ENCODE assay signal across 8 cellular contexts in the genomic region with DNA sequence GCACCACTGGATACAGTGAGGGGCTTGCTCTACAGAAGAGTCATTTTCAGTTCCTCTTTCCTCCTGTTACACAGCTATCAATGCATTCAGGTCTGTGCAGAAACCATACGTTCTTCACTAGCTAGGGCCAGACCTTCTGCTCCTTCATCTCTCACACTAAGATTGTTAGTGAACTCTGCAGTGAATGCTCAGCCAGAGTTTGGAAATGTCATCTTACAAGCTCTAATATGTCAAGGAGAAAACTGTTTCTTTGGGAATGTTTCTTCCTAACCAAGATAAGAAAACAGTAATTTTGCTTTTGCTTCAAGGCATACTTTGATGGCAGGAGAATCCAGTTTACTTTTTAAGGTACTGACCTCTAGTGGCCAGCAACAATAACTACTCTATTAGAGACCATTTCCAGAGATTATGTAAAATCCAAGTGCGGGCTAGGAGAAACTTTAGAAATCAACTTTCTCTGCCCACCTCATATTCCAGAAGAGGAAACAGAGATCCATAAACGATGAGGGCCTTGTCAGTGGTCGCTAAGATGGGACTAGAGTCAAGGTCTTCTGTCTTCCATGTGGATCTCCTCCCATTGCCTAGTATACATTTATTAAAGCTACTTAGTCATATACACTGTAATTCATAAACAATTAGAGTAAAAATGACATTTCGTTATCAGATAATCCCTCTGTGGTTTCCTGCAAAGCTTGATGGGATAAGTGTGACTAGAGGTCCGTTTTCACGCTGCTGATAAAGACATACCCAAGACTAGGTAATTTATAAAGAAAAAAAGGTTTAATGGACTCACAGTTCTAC. TPM values are rescaled to one million over a fixed set of nuclear protein-coding genes. Genes with fewer than 3 reads are reported as not detected.
DNase-seq lines count a peak whose midpoint lies in the region; ATAC-seq and TF ChIP-seq lines count a peak whose summit lies in the region.

No MANE protein-coding gene starts in this region.

- TF ChIP-seq CTCF in fibroblast of mammary gland (conservative IDR thresholded peaks at IDR 0.05; ENCODE audit: control insufficient read depth, insufficient read depth, low read depth, low read length) (peak; percentile 70), osteocyte (IDR thresholded peaks at IDR 0.05) (peak; percentile 76)

- DNase-seq in NCI-H524 (lab: John Stamatoyannopoulos, UW) (peak; percentile 10 to 44), NCI-H524 treated with DMSO at 0.1 percent for 48 hours (lab: John Stamatoyannopoulos, UW) (no peak), HT1080 (ENCODE audit: low read depth) (peak; percentile 38), SKM-1 (lab: John Stamatoyannopoulos, UW; ENCODE audit: unreplicated experiment) (peak; percentile 53), fibroblast of mammary gland (ENCODE audit: low read depth) (peak; percentile 71), osteocyte (ENCODE audit: extremely low spot score, unreplicated experiment) (no peak), NCI-H1436 (lab: John Stamatoyannopoulos, UW) (no peak)

- H3K4me1 Mint-ChIP-seq in osteocyte (ENCODE audit: unreplicated experiment): peaks cover 13% of the 10 kb centered on the region

- ATAC-seq in GM21576 (IDR thresholded peaks at IDR 0.05; ENCODE audit: unreplicated experiment): peak; percentile 98

- H3K27me3 Mint-ChIP-seq in osteocyte (ENCODE audit: unreplicated experiment): peaks cover 14% of the 10 kb centered on the region

- H3K4me3 ChIP-seq in fibroblast of mammary gland (ENCODE audit: control insufficient read depth, low read depth, low read length): no peak overlapping the region

- no peaks in the 10 kb centered on the region for H3K9me3 Mint-ChIP-seq in osteocyte (ENCODE audit: unreplicated experiment)

- H3K36me3 Mint-ChIP-seq in osteocyte (ENCODE audit: unreplicated experiment): no peaks in the 10 kb centered on the region

- H3K4me3 Mint-ChIP-seq in osteocyte (ENCODE audit: unreplicated experiment): no peak overlapping the region

- no peak overlapping the region for H3K27ac Mint-ChIP-seq in osteocyte (ENCODE audit: unreplicated experiment)

RNA-seq across cellular contexts. Expression of a gene that starts 12.1 kb away (rescaled TPM):
- total RNA-seq in HT1080 (2014; rRNA removed; shearing (Covaris generic)): 15.3 and 22.0 TPM in 2 replicates
- 10.2 and 13.6 TPM in 2 replicates for polyA plus RNA-seq in HT1080 (2015; cell fraction: cytosol; rRNA removed)
- 19.3 and 45.2 TPM in 2 replicates for polyA plus RNA-seq in HT1080 (2015; cell fraction: nucleus; rRNA removed)
- total RNA-seq in osteocyte: 25.5 and 31.2 TPM in 2 replicates

RNA-seq across cellular contexts. Expression of a gene that starts 29.8 kb away (rescaled TPM):
- total RNA-seq in HT1080 (2014; rRNA removed; shearing (Covaris generic)): not detected in 2 replicates
- not detected in 2 replicates for polyA plus RNA-seq in HT1080 (2015; cell fraction: cytosol; rRNA removed)
- not detected in 2 replicates for polyA plus RNA-seq in HT1080 (2015; cell fraction: nucleus; rRNA removed)
- not detected in 2 replicates for total RNA-seq in osteocyte

Comparison
In these comparisons a context has a peak if more than half of its experiments do, and no peak if none do; other contexts are left out.
1. DNase-seq: peak in NCI-H524 (2 of 2), HT1080 (single experiment), SKM-1 (single experiment) and fibroblast of mammary gland (single experiment); none in NCI-H524 treated with DMSO at 0.1 percent for 48 hours (single experiment), osteocyte (single experiment) and NCI-H1436 (single experiment).